31 cellular contexts compared by ENCODE assay signal in genomic region chr4:25146076-25146475, GRCh38.
"Had no signal": no experiment of that assay in that cellular context is flagged by ENCODE, and none has a peak within 500 bp of the region (broad histone marks: within the 10 kb centered on the region; RNA-seq: fewer than 3 reads in every experiment).

No MANE protein-coding gene starts in this region.

- H3K4me1 ChIP-seq: esophagus muscularis mucosa, foreskin keratinocyte, gastroesophageal sphincter, left lung, neural progenitor cell, psoas muscle, sigmoid colon, tibial nerve, upper lobe of left lung had no signal

- H3K4me1 Mint-ChIP-seq: endodermal cell, mesothelial cell of epicardium, neural progenitor cell had no signal

- DNase-seq: effector CD8-positive, alpha-beta T cell; endodermal cell; foreskin keratinocyte; heart left ventricle; kidney; left cardiac atrium; left lung; mesenchymal stem cell; mucosa of descending colon; naive thymus-derived CD4-positive, alpha-beta T cell; nucleus accumbens; posterior cingulate gyrus; psoas muscle; right cardiac atrium; sigmoid colon; stimulated activated CD4-positive, alpha-beta T cell treated with anti-CD3 and anti-CD28 coated beads, Interleukin-15, amount 100 ng/mL, for 24 hours; stimulated activated CD4-positive, alpha-beta T cell treated with anti-CD3 and anti-CD28 coated beads, Interleukin-2, amount 100 ng/mL, for 48 hours; stimulated activated naive B cell treated with anti-CD40 and anti-IgM and Interleukin-4, amounts not matched to agents 10 μg/mL and 1 μg/mL and 100 μg/mL, for 72 hours; upper lobe of left lung had no signal

- H3K4me3 ChIP-seq: esophagus muscularis mucosa, gastroesophageal sphincter, heart left ventricle, hepatocyte, left lung, mucosa of descending colon, neural progenitor cell, psoas muscle, sigmoid colon, thoracic aorta, tibial nerve, upper lobe of left lung had no signal

- H3K36me3 ChIP-seq: neural progenitor cell, thoracic aorta had no signal

- H3K27ac Mint-ChIP-seq: endodermal cell; mesothelial cell of epicardium; naive thymus-derived CD4-positive, alpha-beta T cell; nephron; neural progenitor cell; stimulated activated naive B cell treated with anti-CD40 and anti-IgM and Interleukin-4, amounts not matched to agents 10 μg/mL and 1 μg/mL and 100 μg/mL, for 72 hours; stimulated activated naive CD8-positive, alpha-beta T cell treated with anti-CD3 and anti-CD28 coated beads, Interleukin-15, Interleukin-2, amounts not matched to agents 100 ng/mL and 50 ng/mL, for 24 hours had no signal

- H3K27me3 ChIP-seq: esophagus muscularis mucosa, foreskin keratinocyte, gastroesophageal sphincter, heart left ventricle, hepatocyte, left lung, neural progenitor cell, sigmoid colon, tibial nerve, upper lobe of left lung had no signal

- H3K9me3 ChIP-seq: esophagus muscularis mucosa, gastroesophageal sphincter, heart left ventricle, left lung, mucosa of descending colon, psoas muscle, sigmoid colon, thoracic aorta, tibial nerve, upper lobe of left lung had no signal

- FAIRE-seq: colon, kidney, urothelium cell line had no signal

- H3K27ac ChIP-seq: epithelial cell of prostate, esophagus muscularis mucosa, foreskin keratinocyte, gastroesophageal sphincter, heart left ventricle, hepatocyte, left lung, neural progenitor cell, psoas muscle, sigmoid colon, thoracic aorta, tibial nerve, upper lobe of left lung had no signal

- H3K27me3 Mint-ChIP-seq: naive thymus-derived CD4-positive, alpha-beta T cell; stimulated activated naive B cell treated with anti-CD40 and anti-IgM and Interleukin-4, amounts not matched to agents 10 μg/mL and 1 μg/mL and 100 μg/mL, for 72 hours; stimulated activated naive CD8-positive, alpha-beta T cell treated with anti-CD3 and anti-CD28 coated beads, Interleukin-15, Interleukin-2, amounts not matched to agents 100 ng/mL and 50 ng/mL, for 24 hours had no signal

- H3K4me3 Mint-ChIP-seq: endodermal cell; mesothelial cell of epicardium; naive thymus-derived CD4-positive, alpha-beta T cell; nephron; neural progenitor cell; stimulated activated naive B cell treated with anti-CD40 and anti-IgM and Interleukin-4, amounts not matched to agents 10 μg/mL and 1 μg/mL and 100 μg/mL, for 72 hours; stimulated activated naive CD8-positive, alpha-beta T cell treated with anti-CD3 and anti-CD28 coated beads, Interleukin-15, Interleukin-2, amounts not matched to agents 100 ng/mL and 50 ng/mL, for 24 hours had no signal

- ATAC-seq: foreskin keratinocyte; gastroesophageal sphincter; heart left ventricle; left cardiac atrium; left lung; mucosa of descending colon; naive thymus-derived CD4-positive, alpha-beta T cell; psoas muscle; right cardiac atrium; stimulated activated naive B cell treated with anti-CD40 and anti-IgM and Interleukin-4, amounts not matched to agents 10 μg/mL and 1 μg/mL and 100 μg/mL, for 72 hours had no signal

- H3K9me3 Mint-ChIP-seq: endodermal cell; mesothelial cell of epicardium; naive thymus-derived CD4-positive, alpha-beta T cell; nephron; neural progenitor cell; stimulated activated naive B cell treated with anti-CD40 and anti-IgM and Interleukin-4, amounts not matched to agents 10 μg/mL and 1 μg/mL and 100 μg/mL, for 72 hours; stimulated activated naive CD8-positive, alpha-beta T cell treated with anti-CD3 and anti-CD28 coated beads, Interleukin-15, Interleukin-2, amounts not matched to agents 100 ng/mL and 50 ng/mL, for 24 hours had no signal
